Comparison of ENCODE assay signal across 8 cellular contexts in the genomic region with DNA sequence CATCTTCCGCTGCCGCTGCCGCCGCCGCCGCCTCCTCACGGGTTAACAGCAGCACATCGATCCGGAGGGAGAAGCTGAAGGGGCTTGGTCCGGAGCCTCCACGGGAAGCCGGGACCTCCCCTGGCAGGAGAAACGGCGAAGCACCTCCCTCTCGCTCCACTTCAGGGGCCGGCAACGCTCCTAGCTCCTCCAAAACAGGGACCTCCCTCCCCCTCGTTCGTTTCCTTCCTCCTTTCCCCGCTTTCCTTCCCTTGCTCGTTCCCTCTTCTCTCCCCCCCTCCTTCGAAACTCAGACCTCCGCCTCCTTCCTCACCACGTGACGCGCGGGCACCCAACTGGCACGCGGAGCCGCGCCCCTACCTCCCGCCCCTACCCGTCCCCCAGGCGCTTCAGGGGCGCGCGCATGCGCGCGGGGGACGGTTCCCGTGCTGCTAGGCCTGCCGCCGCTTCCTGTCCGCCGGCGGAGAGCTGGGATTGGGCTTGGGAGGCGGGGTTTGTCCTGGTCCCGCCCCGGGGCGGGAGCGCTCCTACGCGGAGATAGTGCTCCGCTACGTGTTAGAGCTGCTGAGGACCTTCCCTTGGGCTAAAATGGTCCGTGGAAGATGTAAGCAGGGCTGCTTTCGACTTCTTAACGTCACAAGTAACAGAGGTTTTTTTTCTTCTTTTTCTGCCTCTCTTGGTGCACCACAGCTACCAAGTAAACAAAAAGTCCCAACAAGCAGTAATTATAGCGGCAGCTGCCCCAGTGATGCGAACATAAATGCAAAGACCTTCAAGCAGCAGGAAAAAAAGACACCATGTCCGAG. TPM values are rescaled to one million over a fixed set of nuclear protein-coding genes. Genes with fewer than 3 reads are reported as not detected.
DNase-seq lines count a peak whose midpoint lies in the region; ATAC-seq and TF ChIP-seq lines count a peak whose summit lies in the region.

A gene with protein sequence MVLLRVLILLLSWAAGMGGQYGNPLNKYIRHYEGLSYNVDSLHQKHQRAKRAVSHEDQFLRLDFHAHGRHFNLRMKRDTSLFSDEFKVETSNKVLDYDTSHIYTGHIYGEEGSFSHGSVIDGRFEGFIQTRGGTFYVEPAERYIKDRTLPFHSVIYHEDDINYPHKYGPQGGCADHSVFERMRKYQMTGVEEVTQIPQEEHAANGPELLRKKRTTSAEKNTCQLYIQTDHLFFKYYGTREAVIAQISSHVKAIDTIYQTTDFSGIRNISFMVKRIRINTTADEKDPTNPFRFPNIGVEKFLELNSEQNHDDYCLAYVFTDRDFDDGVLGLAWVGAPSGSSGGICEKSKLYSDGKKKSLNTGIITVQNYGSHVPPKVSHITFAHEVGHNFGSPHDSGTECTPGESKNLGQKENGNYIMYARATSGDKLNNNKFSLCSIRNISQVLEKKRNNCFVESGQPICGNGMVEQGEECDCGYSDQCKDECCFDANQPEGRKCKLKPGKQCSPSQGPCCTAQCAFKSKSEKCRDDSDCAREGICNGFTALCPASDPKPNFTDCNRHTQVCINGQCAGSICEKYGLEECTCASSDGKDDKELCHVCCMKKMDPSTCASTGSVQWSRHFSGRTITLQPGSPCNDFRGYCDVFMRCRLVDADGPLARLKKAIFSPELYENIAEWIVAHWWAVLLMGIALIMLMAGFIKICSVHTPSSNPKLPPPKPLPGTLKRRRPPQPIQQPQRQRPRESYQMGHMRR (minus strand): TSS at position 176 of the 806 bp plus-strand sequence. CDS start 173 bp downstream, at position 3.

- POLR2A ChIA-PET in AG04450 (lab: Yijun Ruan, JAX): interaction anchor here (0.6 to 3.2 kb wide), 11 partner anchors 10 to 538 kb away, joined by 3 to 75 read pairs (median 6); a partner anchor contains a TSS
- POLR2A ChIA-PET in activated B cell treated with CpG ODN at 0.5 μM for 24 hours (lab: Charles Lee): interaction anchor here (0.5 to 2.3 kb wide), 14 partner anchors 10 to 1043 kb away, joined by 3 to 78 read pairs (median 4); a partner anchor contains a TSS

- no peaks in the 10 kb centered on the region for H3K9me3 ChIP-seq in AG04450 (ENCODE audit: control insufficient read depth, insufficient read depth, low read length)

- peak within 1 kb of the TSS; percentile 70 for H3K4me3 ChIP-seq in AG04450 (ENCODE audit: low read depth, low read length)

- H3K4me1 Mint-ChIP-seq in activated B cell treated with CpG ODN at 0.5 μM for 24 hours: peaks cover 44% of the 10 kb centered on the region

- ATAC-seq in GM18909 (IDR thresholded peaks at IDR 0.05; ENCODE audit: poor library complexity, unreplicated experiment) (peak; percentile 85), HG03175 (IDR thresholded peaks at IDR 0.05; ENCODE audit: unreplicated experiment) (peak; percentile 82), activated B cell treated with CpG ODN at 0.5 μM for 24 hours (ENCODE audit: low read depth) (peak; percentile 92)

- peak within 1 kb of the TSS; percentile 96 for H3K4me3 Mint-ChIP-seq in activated B cell treated with CpG ODN at 0.5 μM for 24 hours

- CTCF ChIA-PET in AG04450 (lab: Charles Lee): interaction anchor here (0.5 to 1.8 kb wide), 5 partner anchors 21 to 537 kb away, joined by 3 to 19 read pairs (median 5); a partner anchor contains a TSS
- CTCF ChIA-PET in activated B cell treated with CpG ODN at 0.5 μM for 24 hours (lab: Charles Lee): interaction anchor here (1.0 to 3.0 kb wide), 3 partner anchors 19 to 25 kb away, joined by 3 to 19 read pairs (median 8); a partner anchor contains a TSS

- peaks cover 9% of the 10 kb centered on the region for H3K36me3 Mint-ChIP-seq in activated B cell treated with CpG ODN at 0.5 μM for 24 hours (ENCODE audit: low read depth)

- DNase-seq in AG04450 (ENCODE audit: low read depth, low spot score) (peak; percentile 98), NCI-H345 (lab: John Stamatoyannopoulos, UW) (peak; percentile 97), activated B cell treated with CpG ODN at 0.5 μM for 24 hours (peak; percentile 95), caudate nucleus (lab: John Stamatoyannopoulos, UW) (peak; percentile 71 to 100 (median 99)), inferior parietal cortex (ENCODE audit: extremely low spot score) (peak; percentile 98)
- peak; percentile 97 to 99 for DNase-seq in stimulated activated CD4-positive, alpha-beta T cell treated with anti-CD3 and anti-CD28 coated beads, Interleukin-12 subunit alpha, Interleukin-12 subunit beta, amount 100 ng/mL, for 24 hours (ENCODE audit: low read depth in 2 of 2)

- H3K9me3 Mint-ChIP-seq in activated B cell treated with CpG ODN at 0.5 μM for 24 hours: no peaks in the 10 kb centered on the region

- intact Hi-C loops in activated B cell treated with CpG ODN at 0.5 μM for 24 hours (cut with micrococcal nuclease): loop anchor here (1.0 to 2.0 kb wide), 7 partner anchors 11 to 937 kb away; a partner anchor contains a TSS

- H3K27ac Mint-ChIP-seq in activated B cell treated with CpG ODN at 0.5 μM for 24 hours: peak within 1 kb of the TSS; percentile 97

- no peak for TF ChIP-seq CTCF in AG04450 (IDR thresholded peaks at IDR 0.05; ENCODE audit: low read depth, low read length)
- TF ChIP-seq CTCF in activated B cell treated with CpG ODN at 0.5 μM for 24 hours (IDR thresholded peaks at IDR 0.05): no peak

- H3K27me3 Mint-ChIP-seq in activated B cell treated with CpG ODN at 0.5 μM for 24 hours: no peaks in the 10 kb centered on the region

- H3K27me3 ChIP-seq in AG04450 (ENCODE audit: control insufficient read depth, insufficient read depth, low read length): no peaks in the 10 kb centered on the region

- H3K27ac ChIP-seq in AG04450 (ENCODE audit: low read depth, low read length) (peak within 1 kb of the TSS; percentile 93), caudate nucleus (ENCODE audit: low read depth, low read length) (peak within 1 kb of the TSS; percentile 96)

RNA-seq across cellular contexts. Expression of the gene that starts here (rescaled TPM):
- 198 and 220 TPM in 2 replicates for polyA plus RNA-seq in AG04450 (2011; rRNA removed)
- polyA minus RNA-seq in AG04450 (2011; rRNA and poly(A)+ RNA removed): 182 and 257 TPM in 2 replicates
- total RNA-seq in activated B cell treated with CpG ODN at 0.5 μM for 24 hours: 87.7 and 91.6 TPM in 2 replicates

Comparison
In these comparisons a context has a peak if more than half of its experiments do, and no peak if none do; other contexts are left out.
1. Peak in every context shown above with its lines: DNase-seq, ATAC-seq, H3K4me3 ChIP-seq and H3K27ac ChIP-seq.